In genomic region chr3:12719984-12720656, GRCh38 we compare ENCODE assay signal across 8 cellular contexts. TPM values are rescaled to one million over a fixed set of nuclear protein-coding genes. Genes with fewer than 3 reads are reported as not detected.
A peak's percentile ranks its signal among the peaks of the same experiment; 100 is the strongest.
DNase-seq lines count a peak whose midpoint lies in the region; ATAC-seq lines count a peak whose summit lies in the region.

No MANE protein-coding gene starts in this region.

- H3K4me1 ChIP-seq in neuronal stem cell (ENCODE audit: control insufficient read depth in 2 of 2, insufficient read depth in 1 of 2, low read depth in 1 of 2, low read length in 2 of 2), result no peaks in the 10 kb centered on the region
- no peaks in the 10 kb centered on the region for H3K4me1 ChIP-seq in stomach smooth muscle (ENCODE audit: control insufficient read depth, insufficient read depth, low read length)

- peak overlapping the region; percentile 2 to 72 for H3K4me3 Mint-ChIP-seq in activated T-cell treated with anti-CD3 and anti-CD28 coated beads, Interleukin-2, amount 50 U/mL, for 72 hours

- H2BK15ac ChIP-seq in neuronal stem cell (ENCODE audit: low read length), result no peak overlapping the region

- H3K9me3 ChIP-seq in neuronal stem cell (replicated peaks in 1 of 2; ENCODE audit: control insufficient read depth in 2 of 2, insufficient read depth in 1 of 2, low read depth in 1 of 2, low read length in 2 of 2) (no peaks in the 10 kb centered on the region), stomach smooth muscle (ENCODE audit: control insufficient read depth in 2 of 2, low read length in 2 of 2) (no peaks in the 10 kb centered on the region)

- no peak overlapping the region for H4K91ac ChIP-seq in neuronal stem cell (ENCODE audit: low read depth, low read length, poor library complexity)

- H3K9me3 Mint-ChIP-seq in activated T-cell treated with anti-CD3 and anti-CD28 coated beads, Interleukin-2, amount 50 U/mL, for 72 hours, result no peaks in the 10 kb centered on the region

- no peak overlapping the region for H2BK12ac ChIP-seq in neuronal stem cell (ENCODE audit: low read length)

- H3K4me1 Mint-ChIP-seq in activated T-cell treated with anti-CD3 and anti-CD28 coated beads, Interleukin-2, amount 50 U/mL, for 72 hours (ENCODE audit: low read depth), result peaks cover 14% of the 10 kb centered on the region

- no peak overlapping the region for H3K18ac ChIP-seq in neuronal stem cell (ENCODE audit: low read length)

- no peak overlapping the region for H4K8ac ChIP-seq in neuronal stem cell (ENCODE audit: low read depth, low read length)

- no peaks in the 10 kb centered on the region for H3K36me3 Mint-ChIP-seq in activated T-cell treated with anti-CD3 and anti-CD28 coated beads, Interleukin-2, amount 50 U/mL, for 72 hours (ENCODE audit: insufficient read depth in 2 of 2)

- no peak overlapping the region for H3K4ac ChIP-seq in neuronal stem cell (ENCODE audit: low read length)

- no peak overlapping the region for H2BK5ac ChIP-seq in neuronal stem cell (ENCODE audit: low read length)

- no peak overlapping the region for H3K23ac ChIP-seq in neuronal stem cell (ENCODE audit: low read depth, low read length, poor library complexity)

- H3K27ac Mint-ChIP-seq in activated T-cell treated with anti-CD3 and anti-CD28 coated beads, Interleukin-2, amount 50 U/mL, for 72 hours, result no peak overlapping the region

- H2AK5ac ChIP-seq in neuronal stem cell (ENCODE audit: low read depth, low read length), result no peak overlapping the region

- H3K27ac ChIP-seq in neuronal stem cell (replicated peaks; ENCODE audit: low read length) (no peak overlapping the region), stomach smooth muscle (ENCODE audit: low read length) (no peak overlapping the region)

- H3K9ac ChIP-seq in neuronal stem cell (ENCODE audit: low read depth, low read length, poor library complexity), result no peak overlapping the region
- H3K9ac ChIP-seq in stomach smooth muscle (ENCODE audit: low read length in 2 of 2), result peak overlapping the region in 1 of 2 donors; percentile 30

- ATAC-seq in GM21528 (IDR thresholded peaks at IDR 0.05; ENCODE audit: low FRiP score, unreplicated experiment), result peak; percentile 74
- peak; percentile 80 to 92 for ATAC-seq in activated T-cell treated with anti-CD3 and anti-CD28 coated beads, Interleukin-2, amount 50 U/mL, for 72 hours (replicated peaks in 1 of 2)

- H3K4me3 ChIP-seq in neuronal stem cell (ENCODE audit: low read length in 2 of 2) (no peak overlapping the region), stomach smooth muscle (ENCODE audit: low read length in 2 of 2) (peak overlapping the region; percentile 64 to 72)

- H2AFZ ChIP-seq in neuronal stem cell (ENCODE audit: low read length), result peak overlapping the region; percentile 70

- peak; percentile 30 for DNase-seq in DMS 273 treated with DMSO at 0.1 percent for 48 hours (lab: John Stamatoyannopoulos, UW)
- DNase-seq in KG1 (lab: John Stamatoyannopoulos, UW), result peak; percentile 48
- DNase-seq in RKO (ENCODE audit: low spot score), result peak; percentile 86
- DNase-seq in activated T-cell treated with anti-CD3 and anti-CD28 coated beads, Interleukin-2, amount 50 U/mL, for 72 hours, result peak; percentile 68 to 70
- DNase-seq in fibroblast of peridontal ligament (ENCODE audit: extremely low read depth), result peak; percentile 88
- DNase-seq in neuronal stem cell (ENCODE audit: low spot score), result peak; percentile 72

- no peak overlapping the region for H2BK120ac ChIP-seq in neuronal stem cell (ENCODE audit: low read depth, low read length)

- H3K4me2 ChIP-seq in neuronal stem cell (ENCODE audit: insufficient read depth, low read length, poor library complexity, severe bottlenecking), result peak overlapping the region; percentile 14

- H3K14ac ChIP-seq in neuronal stem cell (ENCODE audit: low read length), result no peak overlapping the region

- WGBS in neuronal stem cell (ENCODE audit: extremely low coverage in 2 of 2, insufficient read length in 2 of 2, insufficient replicate concordance in 1 of 2), 2 donors, result no CpG with 5 or more reads among the region's 15 CpGs

- H3K27me3 Mint-ChIP-seq in activated T-cell treated with anti-CD3 and anti-CD28 coated beads, Interleukin-2, amount 50 U/mL, for 72 hours (ENCODE audit: low read depth), result peaks cover 8% of the 10 kb centered on the region

- no peaks in the 10 kb centered on the region for H3K79me1 ChIP-seq in neuronal stem cell (ENCODE audit: low read depth, low read length)

- H3K36me3 ChIP-seq in neuronal stem cell (replicated peaks in 1 of 2; ENCODE audit: control insufficient read depth in 2 of 2, insufficient read depth in 2 of 2, low read length in 2 of 2) (no peaks in the 10 kb centered on the region), stomach smooth muscle (ENCODE audit: control insufficient read depth in 2 of 2, insufficient read depth in 2 of 2, low read length in 2 of 2) (no peaks in the 10 kb centered on the region)

- H3K27me3 ChIP-seq in neuronal stem cell (ENCODE audit: control insufficient read depth in 3 of 3, insufficient read depth in 3 of 3, low read depth in 1 of 3, low read length in 3 of 3) (no peaks in the 10 kb centered on the region), stomach smooth muscle (ENCODE audit: control insufficient read depth in 1 of 2, insufficient read depth in 2 of 2, low read length in 2 of 2) (no peaks in the 10 kb centered on the region)

RNA-seq across cellular contexts. Expression of gene TMEM40, which starts 38.9 kb away (rescaled TPM):
- not detected for total RNA-seq in activated T-cell treated with anti-CD3 and anti-CD28 coated beads, Interleukin-2, amount 50 U/mL, for 72 hours
- polyA plus RNA-seq in neuronal stem cell (2013, experiment 1 of 2), result 0.03 TPM
- not detected for polyA plus RNA-seq in neuronal stem cell (2013, experiment 2 of 2)

RNA-seq across cellular contexts. Expression of gene RAF1, which starts 56.2 kb away (rescaled TPM):
- total RNA-seq in activated T-cell treated with anti-CD3 and anti-CD28 coated beads, Interleukin-2, amount 50 U/mL, for 72 hours, result 10 to 100 TPM; 74.5 to 76.3 TPM
- 74.1 TPM for polyA plus RNA-seq in neuronal stem cell (2013, experiment 1 of 2)
- 73.6 TPM for polyA plus RNA-seq in neuronal stem cell (2013, experiment 2 of 2)

Comparison
In these comparisons a context has a peak if more than half of its experiments do, and no peak if none do; other contexts are left out.
1. DNase-seq: peak in every context shown above with its lines; median percentile 88 in fibroblast of peridontal ligament; 86 in RKO; 72 in neuronal stem cell; 69 in activated T-cell treated with anti-CD3 and anti-CD28 coated beads, Interleukin-2, amount 50 U/mL, for 72 hours; 48 in KG1; 30 in DMS 273 treated with DMSO at 0.1 percent for 48 hours.
2. H3K4me3 ChIP-seq: peak in stomach smooth muscle (2 of 2); none in neuronal stem cell (0 of 2).